Comparison of ENCODE assay signal across 1 cellular context in genomic region chr6:168419569-168419968, GRCh38.
TF ChIP-seq lines count a peak whose summit lies in the region.

No MANE protein-coding gene starts in this region.

TF ChIP-seq in H1, 55 proteins besides CTCF, POLR2A, EP300 and RAD21:
- TF ChIP-seq SRF (IDR thresholded peaks at IDR 0.05; ENCODE audit: low read depth, low read length) (no peak), NRF1 (IDR thresholded peaks at IDR 0.05; ENCODE audit: low read depth, low read length) (no peak), RFX5 (IDR thresholded peaks at IDR 0.05; ENCODE audit: borderline replicate concordance, low read depth, low read length) (no peak), GTF2F1 (IDR thresholded peaks at IDR 0.05; ENCODE audit: borderline replicate concordance, low read depth, low read length) (no peak), MAX (IDR thresholded peaks at IDR 0.05) (no peak), RNF2 (IDR thresholded peaks at IDR 0.05; ENCODE audit: borderline replicate concordance, low read depth, low read length, missing control alignments, poor library complexity, severe bottlenecking) (no peak), RBBP5 (IDR thresholded peaks at IDR 0.05; ENCODE audit: borderline replicate concordance, low read depth, low read length) (no peak), ASH2L (IDR thresholded peaks at IDR 0.05; ENCODE audit: low read length) (no peak), SP2 (IDR thresholded peaks at IDR 0.05; ENCODE audit: low read length) (no peak)
